1 cellular context compared by ENCODE assay signal in the genomic region with DNA sequence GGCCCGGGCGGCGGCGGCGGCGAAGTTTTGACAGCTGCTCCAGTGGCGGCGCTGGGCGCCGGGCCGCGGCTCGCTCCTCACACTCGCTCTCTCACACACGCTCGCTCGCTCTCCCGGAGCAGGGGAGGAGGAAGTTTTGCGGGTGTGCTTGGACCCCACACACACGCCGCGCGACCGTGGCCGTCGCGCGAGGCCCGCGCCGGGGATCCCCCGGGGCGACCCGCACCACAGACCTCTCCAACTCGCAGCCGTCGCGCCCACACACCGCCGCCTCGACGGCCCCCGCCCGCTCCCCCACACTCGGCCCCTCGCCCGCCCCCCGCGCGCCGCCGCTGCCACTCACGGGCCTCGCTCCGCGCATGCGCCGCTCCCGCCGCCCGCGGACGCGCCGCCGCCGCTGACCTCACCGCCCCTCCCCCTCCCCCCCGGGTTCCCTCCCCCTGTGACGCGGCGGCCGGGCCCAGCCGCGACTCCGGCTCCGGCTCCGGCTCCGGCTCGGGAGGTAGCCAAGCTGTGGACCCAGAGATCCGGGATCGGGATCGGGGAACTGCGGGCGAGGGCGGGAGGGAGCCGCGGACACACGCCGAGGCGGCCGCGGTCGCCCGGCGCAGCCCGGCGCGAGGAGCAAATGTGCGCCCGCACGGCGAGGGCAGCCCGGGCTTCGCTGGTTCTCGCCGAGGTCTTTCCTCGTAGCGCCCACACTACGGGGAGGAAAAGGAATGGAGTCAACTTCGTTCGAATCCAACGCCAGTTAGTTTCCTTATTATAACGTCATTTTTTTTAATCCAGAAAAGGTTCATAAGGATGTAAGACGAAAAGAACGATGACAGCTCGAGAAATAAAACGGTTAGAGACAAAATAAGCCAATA.
TF ChIP-seq lines count a peak whose summit lies in the region.

No MANE protein-coding gene starts in this region.

TF ChIP-seq in HepG2, 621 proteins besides CTCF, POLR2A, EP300 and RAD21 (continued from another document and continues in another):
- no peak for TF ChIP-seq CREM (IDR thresholded peaks at IDR 0.05)
- peak; percentile 16; the same call in 1 of the 2 replicates for TF ChIP-seq CREM (CRISPR knock-in tag; IDR thresholded peaks at IDR 0.05)
- TF ChIP-seq GLI4 (CRISPR knock-in tag; IDR thresholded peaks at IDR 0.05; ENCODE audit: borderline replicate concordance) = no peak
- no peak; the same call in 1 of the 2 replicates for TF ChIP-seq RNF2 (conservative IDR thresholded peaks at IDR 0.05; ENCODE audit: low read depth)
- TF ChIP-seq FOXJ3 (CRISPR knock-in tag; IDR thresholded peaks at IDR 0.05; ENCODE audit: borderline replicate concordance) = no peak
- TF ChIP-seq HNF4A (CRISPR knock-in tag; IDR thresholded peaks at IDR 0.05) = no peak
- TF ChIP-seq RELA (CRISPR knock-in tag; IDR thresholded peaks at IDR 0.05) = no peak
- no peak for TF ChIP-seq ZNF382 (CRISPR knock-in tag; IDR thresholded peaks at IDR 0.05; ENCODE audit: borderline replicate concordance)
- TF ChIP-seq ZNF556 (CRISPR knock-in tag; IDR thresholded peaks at IDR 0.05; ENCODE audit: borderline replicate concordance) = peak; percentile 92
- TF ChIP-seq ESRRA (CRISPR knock-in tag; IDR thresholded peaks at IDR 0.05; ENCODE audit: low read depth) = no peak
- TF ChIP-seq, protein P1, sequence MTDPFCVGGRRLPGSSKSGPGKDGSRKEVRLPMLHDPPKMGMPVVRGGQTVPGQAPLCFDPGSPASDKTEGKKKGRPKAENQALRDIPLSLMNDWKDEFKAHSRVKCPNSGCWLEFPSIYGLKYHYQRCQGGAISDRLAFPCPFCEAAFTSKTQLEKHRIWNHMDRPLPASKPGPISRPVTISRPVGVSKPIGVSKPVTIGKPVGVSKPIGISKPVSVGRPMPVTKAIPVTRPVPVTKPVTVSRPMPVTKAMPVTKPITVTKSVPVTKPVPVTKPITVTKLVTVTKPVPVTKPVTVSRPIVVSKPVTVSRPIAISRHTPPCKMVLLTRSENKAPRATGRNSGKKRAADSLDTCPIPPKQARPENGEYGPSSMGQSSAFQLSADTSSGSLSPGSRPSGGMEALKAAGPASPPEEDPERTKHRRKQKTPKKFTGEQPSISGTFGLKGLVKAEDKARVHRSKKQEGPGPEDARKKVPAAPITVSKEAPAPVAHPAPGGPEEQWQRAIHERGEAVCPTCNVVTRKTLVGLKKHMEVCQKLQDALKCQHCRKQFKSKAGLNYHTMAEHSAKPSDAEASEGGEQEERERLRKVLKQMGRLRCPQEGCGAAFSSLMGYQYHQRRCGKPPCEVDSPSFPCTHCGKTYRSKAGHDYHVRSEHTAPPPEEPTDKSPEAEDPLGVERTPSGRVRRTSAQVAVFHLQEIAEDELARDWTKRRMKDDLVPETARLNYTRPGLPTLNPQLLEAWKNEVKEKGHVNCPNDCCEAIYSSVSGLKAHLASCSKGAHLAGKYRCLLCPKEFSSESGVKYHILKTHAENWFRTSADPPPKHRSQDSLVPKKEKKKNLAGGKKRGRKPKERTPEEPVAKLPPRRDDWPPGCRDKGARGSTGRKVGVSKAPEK (CRISPR knock-in tag; IDR thresholded peaks at IDR 0.05; ENCODE audit: borderline replicate concordance) = no peak
- TF ChIP-seq, protein P2, sequence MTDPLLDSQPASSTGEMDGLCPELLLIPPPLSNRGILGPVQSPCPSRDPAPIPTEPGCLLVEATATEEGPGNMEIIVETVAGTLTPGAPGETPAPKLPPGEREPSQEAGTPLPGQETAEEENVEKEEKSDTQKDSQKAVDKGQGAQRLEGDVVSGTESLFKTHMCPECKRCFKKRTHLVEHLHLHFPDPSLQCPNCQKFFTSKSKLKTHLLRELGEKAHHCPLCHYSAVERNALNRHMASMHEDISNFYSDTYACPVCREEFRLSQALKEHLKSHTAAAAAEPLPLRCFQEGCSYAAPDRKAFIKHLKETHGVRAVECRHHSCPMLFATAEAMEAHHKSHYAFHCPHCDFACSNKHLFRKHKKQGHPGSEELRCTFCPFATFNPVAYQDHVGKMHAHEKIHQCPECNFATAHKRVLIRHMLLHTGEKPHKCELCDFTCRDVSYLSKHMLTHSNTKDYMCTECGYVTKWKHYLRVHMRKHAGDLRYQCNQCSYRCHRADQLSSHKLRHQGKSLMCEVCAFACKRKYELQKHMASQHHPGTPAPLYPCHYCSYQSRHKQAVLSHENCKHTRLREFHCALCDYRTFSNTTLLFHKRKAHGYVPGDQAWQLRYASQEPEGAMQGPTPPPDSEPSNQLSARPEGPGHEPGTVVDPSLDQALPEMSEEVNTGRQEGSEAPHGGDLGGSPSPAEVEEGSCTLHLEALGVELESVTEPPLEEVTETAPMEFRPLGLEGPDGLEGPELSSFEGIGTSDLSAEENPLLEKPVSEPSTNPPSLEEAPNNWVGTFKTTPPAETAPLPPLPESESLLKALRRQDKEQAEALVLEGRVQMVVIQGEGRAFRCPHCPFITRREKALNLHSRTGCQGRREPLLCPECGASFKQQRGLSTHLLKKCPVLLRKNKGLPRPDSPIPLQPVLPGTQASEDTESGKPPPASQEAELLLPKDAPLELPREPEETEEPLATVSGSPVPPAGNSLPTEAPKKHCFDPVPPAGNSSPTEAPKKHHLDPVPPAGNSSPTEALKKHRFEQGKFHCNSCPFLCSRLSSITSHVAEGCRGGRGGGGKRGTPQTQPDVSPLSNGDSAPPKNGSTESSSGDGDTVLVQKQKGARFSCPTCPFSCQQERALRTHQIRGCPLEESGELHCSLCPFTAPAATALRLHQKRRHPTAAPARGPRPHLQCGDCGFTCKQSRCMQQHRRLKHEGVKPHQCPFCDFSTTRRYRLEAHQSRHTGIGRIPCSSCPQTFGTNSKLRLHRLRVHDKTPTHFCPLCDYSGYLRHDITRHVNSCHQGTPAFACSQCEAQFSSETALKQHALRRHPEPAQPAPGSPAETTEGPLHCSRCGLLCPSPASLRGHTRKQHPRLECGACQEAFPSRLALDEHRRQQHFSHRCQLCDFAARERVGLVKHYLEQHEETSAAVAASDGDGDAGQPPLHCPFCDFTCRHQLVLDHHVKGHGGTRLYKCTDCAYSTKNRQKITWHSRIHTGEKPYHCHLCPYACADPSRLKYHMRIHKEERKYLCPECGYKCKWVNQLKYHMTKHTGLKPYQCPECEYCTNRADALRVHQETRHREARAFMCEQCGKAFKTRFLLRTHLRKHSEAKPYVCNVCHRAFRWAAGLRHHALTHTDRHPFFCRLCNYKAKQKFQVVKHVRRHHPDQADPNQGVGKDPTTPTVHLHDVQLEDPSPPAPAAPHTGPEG (CRISPR knock-in tag; IDR thresholded peaks at IDR 0.05) = peak; percentile 75; the same call in 1 of the 2 replicates
- TF ChIP-seq, protein P3, sequence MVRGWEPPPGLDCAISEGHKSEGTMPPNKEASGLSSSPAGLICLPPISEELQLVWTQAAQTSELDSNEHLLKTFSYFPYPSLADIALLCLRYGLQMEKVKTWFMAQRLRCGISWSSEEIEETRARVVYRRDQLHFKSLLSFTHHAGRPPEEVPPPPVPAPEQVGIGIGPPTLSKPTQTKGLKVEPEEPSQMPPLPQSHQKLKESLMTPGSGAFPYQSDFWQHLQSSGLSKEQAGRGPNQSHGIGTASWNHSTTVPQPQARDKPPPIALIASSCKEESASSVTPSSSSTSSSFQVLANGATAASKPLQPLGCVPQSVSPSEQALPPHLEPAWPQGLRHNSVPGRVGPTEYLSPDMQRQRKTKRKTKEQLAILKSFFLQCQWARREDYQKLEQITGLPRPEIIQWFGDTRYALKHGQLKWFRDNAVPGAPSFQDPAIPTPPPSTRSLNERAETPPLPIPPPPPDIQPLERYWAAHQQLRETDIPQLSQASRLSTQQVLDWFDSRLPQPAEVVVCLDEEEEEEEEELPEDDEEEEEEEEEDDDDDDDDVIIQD (CRISPR knock-in tag; IDR thresholded peaks at IDR 0.05; ENCODE audit: low read depth) = no peak
- no peak for TF ChIP-seq PITX1 (CRISPR knock-in tag; IDR thresholded peaks at IDR 0.05)
- TF ChIP-seq, protein P4, sequence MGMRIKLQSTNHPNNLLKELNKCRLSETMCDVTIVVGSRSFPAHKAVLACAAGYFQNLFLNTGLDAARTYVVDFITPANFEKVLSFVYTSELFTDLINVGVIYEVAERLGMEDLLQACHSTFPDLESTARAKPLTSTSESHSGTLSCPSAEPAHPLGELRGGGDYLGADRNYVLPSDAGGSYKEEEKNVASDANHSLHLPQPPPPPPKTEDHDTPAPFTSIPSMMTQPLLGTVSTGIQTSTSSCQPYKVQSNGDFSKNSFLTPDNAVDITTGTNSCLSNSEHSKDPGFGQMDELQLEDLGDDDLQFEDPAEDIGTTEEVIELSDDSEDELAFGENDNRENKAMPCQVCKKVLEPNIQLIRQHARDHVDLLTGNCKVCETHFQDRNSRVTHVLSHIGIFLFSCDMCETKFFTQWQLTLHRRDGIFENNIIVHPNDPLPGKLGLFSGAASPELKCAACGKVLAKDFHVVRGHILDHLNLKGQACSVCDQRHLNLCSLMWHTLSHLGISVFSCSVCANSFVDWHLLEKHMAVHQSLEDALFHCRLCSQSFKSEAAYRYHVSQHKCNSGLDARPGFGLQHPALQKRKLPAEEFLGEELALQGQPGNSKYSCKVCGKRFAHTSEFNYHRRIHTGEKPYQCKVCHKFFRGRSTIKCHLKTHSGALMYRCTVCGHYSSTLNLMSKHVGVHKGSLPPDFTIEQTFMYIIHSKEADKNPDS (CRISPR knock-in tag; IDR thresholded peaks at IDR 0.05) = peak; percentile 53; the same call in 1 of the 2 replicates
- peak; percentile 76 for TF ChIP-seq ZNF430 (CRISPR knock-in tag; IDR thresholded peaks at IDR 0.05)
- TF ChIP-seq RBM39 (IDR thresholded peaks at IDR 0.05; ENCODE audit: low read depth, low read length, poor library complexity, severe bottlenecking) = peak; percentile 73
- TF ChIP-seq ZNF713 (CRISPR knock-in tag; IDR thresholded peaks at IDR 0.05) = no peak
- no peak for TF ChIP-seq HIVEP1 (CRISPR knock-in tag; IDR thresholded peaks at IDR 0.05)
- TF ChIP-seq, protein P5, sequence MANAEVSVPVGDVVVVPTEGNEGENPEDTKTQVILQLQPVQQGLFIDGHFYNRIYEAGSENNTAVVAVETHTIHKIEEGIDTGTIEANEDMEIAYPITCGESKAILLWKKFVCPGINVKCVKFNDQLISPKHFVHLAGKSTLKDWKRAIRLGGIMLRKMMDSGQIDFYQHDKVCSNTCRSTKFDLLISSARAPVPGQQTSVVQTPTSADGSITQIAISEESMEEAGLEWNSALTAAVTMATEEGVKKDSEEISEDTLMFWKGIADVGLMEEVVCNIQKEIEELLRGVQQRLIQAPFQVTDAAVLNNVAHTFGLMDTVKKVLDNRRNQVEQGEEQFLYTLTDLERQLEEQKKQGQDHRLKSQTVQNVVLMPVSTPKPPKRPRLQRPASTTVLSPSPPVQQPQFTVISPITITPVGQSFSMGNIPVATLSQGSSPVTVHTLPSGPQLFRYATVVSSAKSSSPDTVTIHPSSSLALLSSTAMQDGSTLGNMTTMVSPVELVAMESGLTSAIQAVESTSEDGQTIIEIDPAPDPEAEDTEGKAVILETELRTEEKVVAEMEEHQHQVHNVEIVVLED (CRISPR knock-in tag; IDR thresholded peaks at IDR 0.05; ENCODE audit: borderline replicate concordance) = peak; percentile 64; the same call in 1 of the 2 replicates
- TF ChIP-seq HNRNPK (IDR thresholded peaks at IDR 0.05; ENCODE audit: low read depth, low read length, poor library complexity, severe bottlenecking) = no peak
- peak; percentile 36 for TF ChIP-seq TBL1XR1 (IDR thresholded peaks at IDR 0.05; ENCODE audit: borderline replicate concordance, low read length, partially characterized antibody)
- no peak for TF ChIP-seq POLR2AphosphoS5 (IDR thresholded peaks at IDR 0.05; ENCODE audit: low read depth, low read length)
- no peak for TF ChIP-seq PCBP2 (optimal IDR thresholded peaks at IDR 0.05; ENCODE audit: low read depth, low read length, poor library complexity, severe bottlenecking)
- TF ChIP-seq ZNF619 (CRISPR knock-in tag; IDR thresholded peaks at IDR 0.05) = 0 out of 2 replicates have a peak, but pooled peaks have one; percentile 67
- TF ChIP-seq, protein P6, sequence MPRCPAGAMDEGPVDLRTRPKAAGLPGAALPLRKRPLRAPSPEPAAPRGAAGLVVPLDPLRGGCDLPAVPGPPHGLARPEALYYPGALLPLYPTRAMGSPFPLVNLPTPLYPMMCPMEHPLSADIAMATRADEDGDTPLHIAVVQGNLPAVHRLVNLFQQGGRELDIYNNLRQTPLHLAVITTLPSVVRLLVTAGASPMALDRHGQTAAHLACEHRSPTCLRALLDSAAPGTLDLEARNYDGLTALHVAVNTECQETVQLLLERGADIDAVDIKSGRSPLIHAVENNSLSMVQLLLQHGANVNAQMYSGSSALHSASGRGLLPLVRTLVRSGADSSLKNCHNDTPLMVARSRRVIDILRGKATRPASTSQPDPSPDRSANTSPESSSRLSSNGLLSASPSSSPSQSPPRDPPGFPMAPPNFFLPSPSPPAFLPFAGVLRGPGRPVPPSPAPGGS (CRISPR knock-in tag; IDR thresholded peaks at IDR 0.05) = peak; percentile 80
- TF ChIP-seq HNRNPLL (IDR thresholded peaks at IDR 0.05; ENCODE audit: low read depth, low read length, poor library complexity, severe bottlenecking) = peak; percentile 68
- TF ChIP-seq THYN1 (CRISPR knock-in tag; IDR thresholded peaks at IDR 0.05; ENCODE audit: borderline replicate concordance, low read depth) = no peak
- TF ChIP-seq ZNF143 (CRISPR knock-in tag; IDR thresholded peaks at IDR 0.05) = no peak
- peak; percentile 61; the same call in 1 of the 2 replicates for TF ChIP-seq ERF (CRISPR knock-in tag; IDR thresholded peaks at IDR 0.05)
- TF ChIP-seq KDM3A (CRISPR knock-in tag; IDR thresholded peaks at IDR 0.05; ENCODE audit: low read depth) = peak; percentile 73
- TF ChIP-seq SMC3 (IDR thresholded peaks at IDR 0.05; ENCODE audit: low read length) = no peak
- TF ChIP-seq KDM2A (CRISPR knock-in tag; IDR thresholded peaks at IDR 0.05; ENCODE audit: borderline replicate concordance, low read depth) = peak; percentile 85; the same call in 1 of the 2 replicates
- TF ChIP-seq RBM22 (optimal IDR thresholded peaks at IDR 0.05; ENCODE audit: low read length) = no peak
- TF ChIP-seq, protein P7, sequence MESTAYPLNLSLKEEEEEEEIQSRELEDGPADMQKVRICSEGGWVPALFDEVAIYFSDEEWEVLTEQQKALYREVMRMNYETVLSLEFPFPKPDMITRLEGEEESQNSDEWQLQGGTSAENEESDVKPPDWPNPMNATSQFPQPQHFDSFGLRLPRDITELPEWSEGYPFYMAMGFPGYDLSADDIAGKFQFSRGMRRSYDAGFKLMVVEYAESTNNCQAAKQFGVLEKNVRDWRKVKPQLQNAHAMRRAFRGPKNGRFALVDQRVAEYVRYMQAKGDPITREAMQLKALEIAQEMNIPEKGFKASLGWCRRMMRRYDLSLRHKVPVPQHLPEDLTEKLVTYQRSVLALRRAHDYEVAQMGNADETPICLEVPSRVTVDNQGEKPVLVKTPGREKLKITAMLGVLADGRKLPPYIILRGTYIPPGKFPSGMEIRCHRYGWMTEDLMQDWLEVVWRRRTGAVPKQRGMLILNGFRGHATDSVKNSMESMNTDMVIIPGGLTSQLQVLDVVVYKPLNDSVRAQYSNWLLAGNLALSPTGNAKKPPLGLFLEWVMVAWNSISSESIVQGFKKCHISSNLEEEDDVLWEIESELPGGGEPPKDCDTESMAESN (CRISPR knock-in tag; conservative IDR thresholded peaks at IDR 0.05) = peak; percentile 76; the same call in 1 of the 2 replicates
- no peak for TF ChIP-seq ZNF780A (CRISPR knock-in tag; IDR thresholded peaks at IDR 0.05)
- no peak for TF ChIP-seq ISL2 (CRISPR knock-in tag; IDR thresholded peaks at IDR 0.05)
- TF ChIP-seq KAT7 (CRISPR knock-in tag; IDR thresholded peaks at IDR 0.05; ENCODE audit: borderline replicate concordance) = peak; percentile 75; the same call in 1 of the 2 replicates
